ENCODE assay signal across 25 cellular contexts in the genomic region with DNA sequence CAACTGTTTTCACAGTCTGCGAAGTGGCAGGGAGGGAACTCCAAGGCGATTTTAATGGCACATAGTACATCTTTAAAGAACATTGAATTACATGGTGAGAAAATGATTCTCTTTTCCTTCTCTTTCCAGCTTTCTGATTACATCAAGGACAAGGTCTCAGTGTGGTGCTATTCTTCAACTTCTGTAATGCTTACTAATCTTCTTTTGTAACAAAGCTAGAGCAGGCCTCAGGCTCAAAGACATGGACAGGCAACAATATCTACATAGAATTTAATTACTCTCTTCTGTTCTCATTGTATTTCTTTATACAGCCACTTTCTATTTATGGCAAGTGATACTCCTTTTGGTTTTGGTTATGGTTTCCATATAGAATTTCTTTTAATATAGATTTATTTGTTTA.
"Had no signal": no experiment of that assay in that cellular context is flagged by ENCODE, and none has a peak within 500 bp of the region (broad histone marks: within the 10 kb centered on the region; RNA-seq: fewer than 3 reads in every experiment).

No MANE protein-coding gene starts in this region.

- H3K27ac Mint-ChIP-seq: dendritic cell treated with granulocyte-macrophage colony-stimulating factor and Interleukin-4, amounts not matched to agents 40 ng/mL and 50 ng/mL, for 4 days; memory B cell; natural killer cell treated with Interleukin-12 subunit alpha and Interleukin-12 subunit beta and Interleukin-15 and Interleukin-18, amount 100 ng/mL, for 72 hours had no signal

- H3K27me3 ChIP-seq: colonic mucosa, esophagus squamous epithelium, hepatocyte, sigmoid colon, tibial nerve, vagina had no signal

- H3K4me3 ChIP-seq: colonic mucosa, esophagus squamous epithelium, hepatocyte, lung, mucosa of descending colon, psoas muscle, sigmoid colon, thoracic aorta, tibial nerve, vagina had no signal

- DNase-seq: colonic mucosa; effector CD8-positive, alpha-beta T cell; erythroblast; esophagus squamous epithelium; kidney; mucosa of descending colon; naive B cell; nucleus accumbens; psoas muscle; right cardiac atrium; sigmoid colon; stimulated activated CD4-positive, alpha-beta T cell treated with anti-CD3 and anti-CD28 coated beads, Interleukin-2, amount 100 ng/mL, for 24 hours; stimulated activated CD4-positive, alpha-beta T cell treated with anti-CD3 and anti-CD28 coated beads, Interleukin-4, amount 100 ng/mL, for 24 hours; stimulated activated naive CD4-positive, alpha-beta T cell treated with Interleukin-2 at 50 U/mL for 16 hours; substantia nigra had no signal

- H3K4me1 ChIP-seq: colonic mucosa, esophagus squamous epithelium, psoas muscle, vagina had no signal

- H3K27ac ChIP-seq: colonic mucosa, esophagus squamous epithelium, hepatocyte, psoas muscle, sigmoid colon, thoracic aorta, tibial nerve, vagina had no signal

- ATAC-seq: left lobe of liver; mucosa of descending colon; natural killer cell treated with Interleukin-12 subunit alpha and Interleukin-12 subunit beta and Interleukin-15 and Interleukin-18, amount 100 ng/mL, for 72 hours; psoas muscle; right cardiac atrium; stimulated activated effector memory CD8-positive, alpha-beta T cell treated with anti-CD3 and anti-CD28 coated beads, Interleukin-12 subunit alpha, Interleukin-12 subunit beta, amount 100 ng/mL, for 72 hours had no signal

- H3K27me3 Mint-ChIP-seq: dendritic cell treated with granulocyte-macrophage colony-stimulating factor and Interleukin-4, amounts not matched to agents 40 ng/mL and 50 ng/mL, for 4 days had no signal

- H3K36me3 ChIP-seq: colonic mucosa, esophagus squamous epithelium, sigmoid colon, thoracic aorta, tibial nerve, vagina had no signal

- H3K36me3 Mint-ChIP-seq: memory B cell; naive B cell; natural killer cell treated with Interleukin-12 subunit alpha and Interleukin-12 subunit beta and Interleukin-15 and Interleukin-18, amount 100 ng/mL, for 72 hours; stimulated activated effector memory CD8-positive, alpha-beta T cell treated with anti-CD3 and anti-CD28 coated beads, Interleukin-12 subunit alpha, Interleukin-12 subunit beta, amount 100 ng/mL, for 72 hours had no signal

- H3K9me3 ChIP-seq: colonic mucosa, esophagus squamous epithelium, mucosa of descending colon, psoas muscle, sigmoid colon, thoracic aorta, tibial nerve, vagina had no signal

- H3K4me3 Mint-ChIP-seq: dendritic cell treated with granulocyte-macrophage colony-stimulating factor and Interleukin-4, amounts not matched to agents 40 ng/mL and 50 ng/mL, for 4 days; memory B cell; naive B cell; natural killer cell treated with Interleukin-12 subunit alpha and Interleukin-12 subunit beta and Interleukin-15 and Interleukin-18, amount 100 ng/mL, for 72 hours; stimulated activated effector memory CD8-positive, alpha-beta T cell treated with anti-CD3 and anti-CD28 coated beads, Interleukin-12 subunit alpha, Interleukin-12 subunit beta, amount 100 ng/mL, for 72 hours had no signal

- H3K9me3 Mint-ChIP-seq: dendritic cell treated with granulocyte-macrophage colony-stimulating factor and Interleukin-4, amounts not matched to agents 40 ng/mL and 50 ng/mL, for 4 days; memory B cell; natural killer cell treated with Interleukin-12 subunit alpha and Interleukin-12 subunit beta and Interleukin-15 and Interleukin-18, amount 100 ng/mL, for 72 hours; stimulated activated effector memory CD8-positive, alpha-beta T cell treated with anti-CD3 and anti-CD28 coated beads, Interleukin-12 subunit alpha, Interleukin-12 subunit beta, amount 100 ng/mL, for 72 hours had no signal
